In genomic region chr15:66886686-66887273, GRCh38 we compare ENCODE assay signal across 14 cellular contexts.
"Had no signal": no experiment of that assay in that cellular context is flagged by ENCODE, and none has a peak within 500 bp of the region (broad histone marks: within the 10 kb centered on the region; RNA-seq: fewer than 3 reads in every experiment).

No MANE protein-coding gene starts in this region.

- H3K4me3 ChIP-seq: psoas muscle, right lobe of liver, thyroid gland had no signal

- H3K36me3 ChIP-seq: right lobe of liver, thyroid gland had no signal

- H3K27ac ChIP-seq: foreskin keratinocyte, psoas muscle, right lobe of liver, thyroid gland had no signal

- H3K27me3 ChIP-seq: foreskin keratinocyte, right lobe of liver, thyroid gland had no signal

- ATAC-seq: activated CD8-positive, alpha-beta T cell treated with anti-CD3 and anti-CD28 coated beads, Interleukin-2, amount 10 ng/mL, durations not matched to agents 7 days and 5 days; activated T-helper 17 cell treated with anti-CD3 and anti-CD28 coated beads, Interleukin-2, amount 50 U/mL, for 72 hours; foreskin keratinocyte; psoas muscle had no signal

- DNase-seq: activated CD4-positive, alpha-beta T cell treated with anti-CD3 and anti-CD28 coated beads, Interleukin-2, amount 10 ng/mL, durations not matched to agents 24 days and 14 days; activated CD4-positive, CD25-positive, alpha-beta regulatory T cell; activated CD8-positive, alpha-beta T cell treated with anti-CD3 and anti-CD28 coated beads, Interleukin-2, amount 10 ng/mL, durations not matched to agents 7 days and 5 days; activated naive CD4-positive, alpha-beta T cell treated with anti-CD3 and anti-CD28 coated beads for 36 hours; activated T-cell treated with anti-CD3 and anti-CD28 coated beads for 4 hours; effector CD4-positive, alpha-beta T cell; foreskin keratinocyte; glutamatergic neuron; hypothalamus; occipital lobe; psoas muscle; thyroid gland had no signal

- H3K9me3 ChIP-seq: psoas muscle, right lobe of liver, thyroid gland had no signal
